Comparison of ENCODE assay signal across 9 cellular contexts in the genomic region with DNA sequence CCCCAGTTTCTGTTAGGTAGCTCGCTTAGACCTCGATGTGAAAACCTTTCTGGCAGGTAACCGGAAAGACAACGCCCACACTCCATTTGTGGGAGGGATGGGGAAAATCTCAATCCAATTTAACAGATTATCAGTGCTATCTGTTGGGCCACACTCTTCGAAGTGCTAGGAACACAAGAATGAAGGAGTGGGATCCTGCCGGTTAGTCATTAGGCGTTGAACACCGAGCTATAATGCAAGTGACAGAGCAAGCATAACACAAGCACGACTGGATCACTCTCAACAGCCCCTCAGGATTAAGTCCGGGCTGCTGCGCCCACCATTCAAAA. TPM values are rescaled to one million over a fixed set of nuclear protein-coding genes. Genes with fewer than 3 reads are reported as not detected.
DNase-seq lines count a peak whose midpoint lies in the region; ATAC-seq, FAIRE-seq and TF ChIP-seq lines count a peak whose summit lies in the region.
"Had no signal": no experiment of that assay in that cellular context is flagged by ENCODE, and none has a peak within 500 bp of the region (broad histone marks: within the 10 kb centered on the region; RNA-seq: fewer than 3 reads in every experiment).

No MANE protein-coding gene starts in this region.

- BruUV-seq in OCI-LY7 (replicated peaks; lab: Mats Ljungman, UMichigan) = no TSS peak

- POLR2A ChIA-PET in OCI-LY7 (lab: Charles Lee) = interaction anchor here (0.8 kb wide), 1 partner anchor 12 kb away, joined by 4 read pairs; no protein-coding TSS in a partner anchor

- peak overlapping the region; percentile 77; the same call in 1 of the 2 replicates for H2AFZ ChIP-seq in OCI-LY7 (ENCODE audit: low read length)

- peaks cover 16% of the 10 kb centered on the region for H3K79me2 ChIP-seq in OCI-LY7 (ENCODE audit: insufficient read depth, low read depth, low read length)

- ATAC-seq in HG03469 (IDR thresholded peaks at IDR 0.05; ENCODE audit: unreplicated experiment) (no peak), HG02759 (IDR thresholded peaks at IDR 0.05; ENCODE audit: unreplicated experiment) (no peak), HG02610 (IDR thresholded peaks at IDR 0.05; ENCODE audit: unreplicated experiment) (no peak)

- H4K20me1 ChIP-seq in OCI-LY7 (ENCODE audit: insufficient read depth, low read length) = peaks cover 9% of the 10 kb centered on the region

- DNase-seq in GM12891 (ENCODE audit: insufficient read length, low spot score) (no peak), OCI-LY7 (ENCODE audit: low spot score) (no peak), erythroblast (lab: John Stamatoyannopoulos, UW) (peak; percentile 49 to 66), prostate gland (ENCODE audit: low spot score) (no peak), NCI-H774 (lab: John Stamatoyannopoulos, UW) (no peak)

- peak; percentile 20 for FAIRE-seq in GM12891 (lab: Jason Lieb, UNC)

- H3K27ac ChIP-seq in OCI-LY7 (ENCODE audit: low read depth, low read length, poor library complexity, severe bottlenecking) (peak overlapping the region; percentile 42), prostate gland (peak overlapping the region; percentile 76 to 82)

- 1% methylated on average over 11 of the region's 11 CpGs for WGBS in prostate gland

- H3K4me3 ChIP-seq in OCI-LY7 (ENCODE audit: low read depth, low read length, poor library complexity, severe bottlenecking) = peak overlapping the region; percentile 91
- peak overlapping the region; percentile 89 to 93 for H3K4me3 ChIP-seq in prostate gland

- H3K4me1 ChIP-seq in OCI-LY7 (ENCODE audit: insufficient read depth, low read length, poor library complexity, severe bottlenecking) = peaks cover 12% of the 10 kb centered on the region
- H3K4me1 ChIP-seq in prostate gland (replicated peaks) = peaks cover 10% of the 10 kb centered on the region

- peaks cover 12% of the 10 kb centered on the region for H3K9me3 ChIP-seq in OCI-LY7 (ENCODE audit: low read length)
- no peaks in the 10 kb centered on the region for H3K9me3 ChIP-seq in prostate gland

- TF ChIP-seq POLR2A in GM12891 (IDR thresholded peaks at IDR 0.05; ENCODE audit: low read depth, low read length) (no peak), erythroblast (IDR thresholded peaks at IDR 0.05; ENCODE audit: low read length) (no peak), prostate gland (IDR thresholded peaks at IDR 0.05) (no peak)

- no peak for TF ChIP-seq CTCF in OCI-LY7 (conservative IDR thresholded peaks at IDR 0.05; ENCODE audit: low read length)
- no peak for TF ChIP-seq CTCF in prostate gland (IDR thresholded peaks at IDR 0.05)

- H3K27me3 ChIP-seq in prostate gland (replicated peaks; ENCODE audit: insufficient read depth) = no peaks in the 10 kb centered on the region

- no peaks in the 10 kb centered on the region for H3K9me2 ChIP-seq in OCI-LY7 (ENCODE audit: insufficient read depth, low read length)

- H3K4me2 ChIP-seq in OCI-LY7 (ENCODE audit: low read length) = peak overlapping the region; percentile 84

- CTCF ChIA-PET in OCI-LY7 (lab: Charles Lee; ENCODE audit: unreplicated experiment) = no interaction called here

- intact Hi-C loops in OCI-LY7 (cut with micrococcal nuclease; ENCODE audit: unreplicated experiment) = no loop called here
- intact Hi-C loops in prostate gland (cut with DNase I) = loop anchor here (10.0 kb wide), 1 partner anchor 251 kb away; the partner anchor contains the start of genes C1orf122 and YRDC

- H3K36me3 ChIP-seq in OCI-LY7 (ENCODE audit: insufficient read depth, low read length) (peaks cover 28% of the 10 kb centered on the region), prostate gland (no peaks in the 10 kb centered on the region)

TF ChIP-seq in GM12891, 5 proteins besides CTCF, POLR2A, EP300 and RAD21:
- TF ChIP-seq TAF1 (IDR thresholded peaks at IDR 0.05; ENCODE audit: low read depth, low read length) (no peak), SPI1 (IDR thresholded peaks at IDR 0.05; ENCODE audit: low read depth, low read length) (no peak), POU2F2 (IDR thresholded peaks at IDR 0.05; ENCODE audit: low read depth, low read length) (no peak), PAX5 (IDR thresholded peaks at IDR 0.05; ENCODE audit: insufficient read depth, low read length, severe bottlenecking) (no peak), POLR2AphosphoS5 (IDR thresholded peaks at IDR 0.05; ENCODE audit: low read depth, low read length) (no peak)
TF ChIP-seq in GM12891: peak in this region for 0.

RNA-seq across cellular contexts. Expression of gene SNIP1, which starts 0.5 kb away (rescaled TPM):
- 6.1 TPM for polyA plus RNA-seq in GM12891 (2012; ENCODE audit: low read depth, missing spikeins)
- total RNA-seq in OCI-LY7 (2014; rRNA removed; shearing (Covaris generic)) = 14.7 and 19.2 TPM in 2 replicates
- total RNA-seq in OCI-LY7 (2022) (24.2 and 24.7 TPM in 2 replicates), prostate gland (10 to 100 TPM; 27.6 to 45.7 TPM)

RNA-seq across cellular contexts. Expression of gene DNALI1, which starts 3.2 kb away (rescaled TPM):
- polyA plus RNA-seq in GM12891 (2012; ENCODE audit: low read depth, missing spikeins) = 0.14 TPM
- total RNA-seq in OCI-LY7 (2014; rRNA removed; shearing (Covaris generic)) = not detected in 2 replicates
- total RNA-seq in OCI-LY7 (2022) (not detected in 2 replicates), prostate gland (10 to 100 TPM; 23.8 to 37.4 TPM)
- total RNA-seq: SK-MEL-5 had no signal

RNA-seq across cellular contexts. Expression of gene MEAF6, which starts 39.0 kb away (rescaled TPM):
- 36.4 TPM for polyA plus RNA-seq in GM12891 (2012; ENCODE audit: low read depth, missing spikeins)
- 74.3 and 121 TPM in 2 replicates for total RNA-seq in OCI-LY7 (2014; rRNA removed; shearing (Covaris generic))
- 69.8 and 73.8 TPM in 2 replicates for total RNA-seq in OCI-LY7 (2022)
- 100 to 1,000 TPM; 175 to 252 TPM for total RNA-seq in prostate gland

RNA-seq across cellular contexts. Expression of gene GNL2, which starts 42.2 kb away (rescaled TPM):
- 69.4 TPM for polyA plus RNA-seq in GM12891 (2012; ENCODE audit: low read depth, missing spikeins)
- total RNA-seq in OCI-LY7 (2014; rRNA removed; shearing (Covaris generic)) = 107 and 112 TPM in 2 replicates
- 66.8 and 72.1 TPM in 2 replicates for total RNA-seq in OCI-LY7 (2022)
- total RNA-seq in prostate gland = 10 to 100 TPM; 23.2 to 52.0 TPM

Comparison
In these comparisons a context has a peak if more than half of its experiments do, and no peak if none do; other contexts are left out.
1. DNase-seq: peak in erythroblast (2 of 2); none in GM12891 (single experiment), OCI-LY7 (single experiment), prostate gland (single experiment) and NCI-H774 (single experiment).
2. RNA of gene DNALI1, which starts 3.2 kb away (total RNA-seq): 23.8 to 37.4 TPM in prostate gland; not detected in OCI-LY7; every median in the first group is over 10 times any median in the second.